Comparison of ENCODE assay signal across 14 cellular contexts in genomic region chr18:12374398-12374797, GRCh38. TPM values are rescaled to one million over a fixed set of nuclear protein-coding genes. Genes with fewer than 3 reads are reported as not detected.
A peak's percentile ranks its signal among the peaks of the same experiment; 100 is the strongest.
DNase-seq lines count a peak whose midpoint lies in the region; ATAC-seq and TF ChIP-seq lines count a peak whose summit lies in the region.
"Had no signal": no experiment of that assay in that cellular context is flagged by ENCODE, and none has a peak within 500 bp of the region (broad histone marks: within the 10 kb centered on the region; RNA-seq: fewer than 3 reads in every experiment).

No MANE protein-coding gene starts in this region.

- DNase-seq in activated T-cell treated with anti-CD3 and anti-CD28 coated beads, Interleukin-2, amount 50 U/mL, for 24 hours, result no peak
- no peak for DNase-seq in activated T-cell treated with anti-CD3 and anti-CD28 coated beads for 4 hours
- no peak for DNase-seq in Karpas-422
- no peak for DNase-seq in osteocyte (ENCODE audit: extremely low spot score, unreplicated experiment)
- DNase-seq: adrenal gland, DMS79 treated with DMSO at 0.1 percent for 48 hours, NCI-H187, NCI-H774, SIG-M5 had no signal

- no peaks in the 10 kb centered on the region for H3K27me3 Mint-ChIP-seq in activated T-cell treated with anti-CD3 and anti-CD28 coated beads, Interleukin-2, amount 50 U/mL, for 24 hours
- H3K27me3 Mint-ChIP-seq in brain, result peaks cover 5% of the 10 kb centered on the region
- H3K27me3 Mint-ChIP-seq in osteocyte (ENCODE audit: unreplicated experiment), result no peaks in the 10 kb centered on the region

- H3K27ac Mint-ChIP-seq in activated T-cell treated with anti-CD3 and anti-CD28 coated beads, Interleukin-2, amount 50 U/mL, for 24 hours, result peak overlapping the region; percentile 66
- H3K27ac Mint-ChIP-seq in brain (peak overlapping the region in 2 of 5 experiments; percentile 52 to 71), osteocyte (ENCODE audit: unreplicated experiment) (no peak overlapping the region)

- H3K79me2 ChIP-seq in Karpas-422 (ENCODE audit: low read length), result peaks cover 73% of the 10 kb centered on the region

- TF ChIP-seq POLR2A in GM18505 (IDR thresholded peaks at IDR 0.05; ENCODE audit: borderline replicate concordance, extremely low read depth, insufficient read depth, insufficient read length), result no peak

- H3K4me3 Mint-ChIP-seq in activated T-cell treated with anti-CD3 and anti-CD28 coated beads, Interleukin-2, amount 50 U/mL, for 24 hours, result peak overlapping the region; percentile 92
- H3K4me3 Mint-ChIP-seq in brain (peak overlapping the region; percentile 66 to 94 (median 90)), osteocyte (ENCODE audit: unreplicated experiment) (peak overlapping the region; percentile 85)

- peaks cover 28% of the 10 kb centered on the region for H3K4me1 ChIP-seq in Karpas-422 (ENCODE audit: low read length)

- H3K9me2 ChIP-seq in Karpas-422 (replicated peaks; ENCODE audit: insufficient read depth, low read length), result no peaks in the 10 kb centered on the region

- peaks cover 25% of the 10 kb centered on the region for H4K20me1 ChIP-seq in Karpas-422 (ENCODE audit: insufficient read depth, low read depth, low read length)

- H3K4me3 ChIP-seq in Karpas-422 (ENCODE audit: low read length), result no peak overlapping the region
- H3K4me3 ChIP-seq: adrenal gland had no signal

- H3K36me3 ChIP-seq in Karpas-422 (ENCODE audit: insufficient read depth, low read length), result peaks cover 21% of the 10 kb centered on the region; the same call in 1 of the 2 replicates
- H3K36me3 ChIP-seq: HAP-1 had no signal

- H3K9me3 Mint-ChIP-seq in activated T-cell treated with anti-CD3 and anti-CD28 coated beads, Interleukin-2, amount 50 U/mL, for 24 hours, result no peaks in the 10 kb centered on the region
- H3K9me3 Mint-ChIP-seq in brain (peaks cover 0 to 5% (median 0%) of the 10 kb centered on the region in 5 experiments), osteocyte (ENCODE audit: unreplicated experiment) (no peaks in the 10 kb centered on the region)

- no peak overlapping the region for H3K27ac ChIP-seq in Karpas-422 (ENCODE audit: low read length)
- H3K27ac ChIP-seq: adrenal gland had no signal

- no peaks in the 10 kb centered on the region for H3K9me3 ChIP-seq in Karpas-422 (ENCODE audit: low read length)
- H3K9me3 ChIP-seq: adrenal gland, HAP-1 had no signal

- no peak for ATAC-seq in GM18907 (IDR thresholded peaks at IDR 0.05; ENCODE audit: unreplicated experiment)
- ATAC-seq in GM18520 (IDR thresholded peaks at IDR 0.05; ENCODE audit: unreplicated experiment), result no peak
- ATAC-seq in GM18505 (IDR thresholded peaks at IDR 0.05; ENCODE audit: unreplicated experiment), result no peak

- H3K4me2 ChIP-seq in Karpas-422 (ENCODE audit: low read depth, low read length, poor library complexity, severe bottlenecking), result peak overlapping the region; percentile 84

- H3K36me3 Mint-ChIP-seq in activated T-cell treated with anti-CD3 and anti-CD28 coated beads, Interleukin-2, amount 50 U/mL, for 24 hours (ENCODE audit: low read depth), result peaks cover 70% of the 10 kb centered on the region
- H3K36me3 Mint-ChIP-seq in brain (peaks cover 32% of the 10 kb centered on the region), osteocyte (ENCODE audit: unreplicated experiment) (peaks cover 3% of the 10 kb centered on the region)

- peaks cover 52% of the 10 kb centered on the region for H3K4me1 Mint-ChIP-seq in activated T-cell treated with anti-CD3 and anti-CD28 coated beads, Interleukin-2, amount 50 U/mL, for 24 hours (ENCODE audit: low read depth)
- H3K4me1 Mint-ChIP-seq in brain (peaks cover 53% of the 10 kb centered on the region), osteocyte (ENCODE audit: unreplicated experiment) (peaks cover 40% of the 10 kb centered on the region)

- no peak overlapping the region for H3K9ac ChIP-seq in Karpas-422 (ENCODE audit: low read length)

- TF ChIP-seq CTCF in brain (conservative IDR thresholded peaks at IDR 0.05), result no peak
- no peak for TF ChIP-seq CTCF in osteocyte (IDR thresholded peaks at IDR 0.05)

- H2AFZ ChIP-seq in Karpas-422 (ENCODE audit: low read length), result no peak overlapping the region

- no peaks in the 10 kb centered on the region for H3K27me3 ChIP-seq in Karpas-422 (ENCODE audit: low read length)
- H3K27me3 ChIP-seq: adrenal gland had no signal

RNA-seq across cellular contexts. Expression of gene AFG3L2, which starts 2.6 kb away (rescaled TPM):
- 34.2 and 48.8 TPM in 2 replicates for total RNA-seq in Karpas-422 (2014; rRNA removed; shearing (Covaris generic); ENCODE audit: low replicate concordance)
- polyA plus RNA-seq in brain (ENCODE audit: insufficient read depth, low read depth, low replicate concordance), result 42.3 TPM
- total RNA-seq in osteocyte, result 44.4 TPM in 2 replicates

RNA-seq across cellular contexts. Expression of gene PRELID3A, which starts 33.3 kb away (rescaled TPM):
- total RNA-seq in Karpas-422 (2014; rRNA removed; shearing (Covaris generic); ENCODE audit: low replicate concordance), result 2.3 and 5.6 TPM in 2 replicates
- 5.4 TPM for polyA plus RNA-seq in brain (ENCODE audit: insufficient read depth, low read depth, low replicate concordance)
- total RNA-seq in osteocyte, result 4.2 and 4.7 TPM in 2 replicates
